Comparison of ENCODE assay signal across 28 cellular contexts in the genomic region with DNA sequence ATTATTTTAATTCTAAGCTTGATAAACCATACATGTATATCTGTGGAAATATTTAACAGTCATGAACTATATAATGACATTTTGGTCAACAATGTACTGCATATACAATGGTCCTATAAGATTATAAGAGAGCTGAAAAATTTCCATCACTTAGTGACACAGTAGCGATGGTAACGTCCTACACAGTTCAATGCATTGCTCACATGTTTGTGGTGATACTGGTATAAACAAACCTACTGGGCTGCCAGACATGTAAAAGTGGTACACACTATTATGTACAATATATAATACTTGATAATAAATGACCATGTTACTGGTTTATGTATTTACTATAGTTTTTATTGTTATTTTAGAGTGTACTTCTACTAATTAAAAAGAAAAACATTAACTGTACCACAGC.
"Had no signal": no experiment of that assay in that cellular context is flagged by ENCODE, and none has a peak within 500 bp of the region (broad histone marks: within the 10 kb centered on the region; RNA-seq: fewer than 3 reads in every experiment).

No MANE protein-coding gene starts in this region.

- FAIRE-seq: astrocyte had no signal

- H3K9me3 Mint-ChIP-seq: activated CD8-positive, alpha-beta T cell treated with anti-CD3 and anti-CD28 coated beads for 36 hours; brain; central memory CD8-positive, alpha-beta T cell had no signal

- H3K36me3 Mint-ChIP-seq: brain had no signal

- H3K36me3 ChIP-seq: MG63, SJCRH30 had no signal

- H3K27ac Mint-ChIP-seq: activated CD8-positive, alpha-beta T cell treated with anti-CD3 and anti-CD28 coated beads for 36 hours had no signal

- H3K27me3 Mint-ChIP-seq: activated CD8-positive, alpha-beta T cell treated with anti-CD3 and anti-CD28 coated beads for 36 hours; brain; central memory CD8-positive, alpha-beta T cell had no signal

- H3K4me3 Mint-ChIP-seq: activated CD8-positive, alpha-beta T cell treated with anti-CD3 and anti-CD28 coated beads for 36 hours; brain; central memory CD8-positive, alpha-beta T cell had no signal

- ATAC-seq: activated CD8-positive, alpha-beta T cell treated with anti-CD3 and anti-CD28 coated beads for 36 hours; Panc1 had no signal

- H3K9me3 ChIP-seq: MG63, SJCRH30, SK-N-SH had no signal

- H3K27me3 ChIP-seq: MG63, SJCRH30 had no signal

- DNase-seq: activated CD4-positive, CD25-positive, alpha-beta regulatory T cell; activated CD8-positive, alpha-beta memory T cell treated with anti-CD3 and anti-CD28 coated beads, Interleukin-2, amount 50 U/mL, for 48 hours; activated CD8-positive, alpha-beta T cell treated with anti-CD3 and anti-CD28 coated beads for 36 hours; activated naive CD4-positive, alpha-beta T cell treated with anti-CD3 and anti-CD28 coated beads, Interleukin-2, amount 50 U/mL, for 16 hours; activated T-cell treated with anti-CD3 and anti-CD28 coated beads, Interleukin-2, amount 50 U/mL, for 1 hour; amygdala; KG1; MG63; MV-4-11; NCI-H1092 treated with DMSO at 0.1 percent for 48 hours; NCI-H1417 treated with DMSO at 0.1 percent for 48 hours; NCI-H1694 treated with DMSO at 0.1 percent for 48 hours; NCI-H2029 treated with DMSO at 0.1 percent for 48 hours; NCI-H345; NCI-H510A; NCI-H526 treated with DMSO at 0.1 percent for 48 hours; NCI-H82; OCI-M1; Right ventricle myocardium superior; SK-N-SH; T-helper 1 cell had no signal

- H3K4me1 Mint-ChIP-seq: brain; central memory CD8-positive, alpha-beta T cell had no signal

- H3K27ac ChIP-seq: RWPE1, SJCRH30, VCaP had no signal

- H3K4me3 ChIP-seq: MG63, SJCRH30 had no signal

- H3K9ac ChIP-seq: SK-N-SH had no signal
